30 cellular contexts compared by ENCODE assay signal in genomic region chr7:19872094-19872493, GRCh38.
"Had no signal": no experiment of that assay in that cellular context is flagged by ENCODE, and none has a peak within 500 bp of the region (broad histone marks: within the 10 kb centered on the region; RNA-seq: fewer than 3 reads in every experiment).

No MANE protein-coding gene starts in this region.

- H3K9me3 ChIP-seq: ascending aorta had no signal

- FAIRE-seq: bronchial epithelial cell, TTC549 had no signal

- H3K27ac ChIP-seq: ascending aorta, cardiac muscle cell, VCaP had no signal

- H3K4me1 ChIP-seq: ascending aorta had no signal

- H3K27me3 ChIP-seq: ascending aorta, cardiac muscle cell had no signal

- H3K4me3 ChIP-seq: ascending aorta, cardiac muscle cell had no signal

- H3K36me3 ChIP-seq: ascending aorta, cardiac muscle cell had no signal

- ATAC-seq: activated CD8-positive, alpha-beta T cell treated with anti-CD3 and anti-CD28 coated beads for 36 hours; activated naive CD8-positive, alpha-beta T cell treated with anti-CD3 and anti-CD28 coated beads, Interleukin-2, amount 50 U/mL, for 24 hours; activated T-cell treated with anti-CD3 and anti-CD28 coated beads, Interleukin-2, amount 50 U/mL, for 4 hours; activated T-cell treated with anti-CD3 and anti-CD28 coated beads, Interleukin-2, amount 50 U/mL, for 72 hours; activated T-helper 17 cell treated with anti-CD3 and anti-CD28 coated beads, Interleukin-2, amount 50 U/mL, for 72 hours had no signal

- DNase-seq: activated B cell treated with CpG ODN at 0.5 μM for 24 hours; activated CD4-positive, alpha-beta memory T cell treated with anti-CD3 and anti-CD28 coated beads for 36 hours; activated CD4-positive, alpha-beta T cell treated with anti-CD3 and anti-CD28 coated beads for 4 hours; activated CD4-positive, alpha-beta T cell treated with anti-CD3 and anti-CD28 coated beads, Interleukin-2, amount 10 ng/mL, durations not matched to agents 24 days and 14 days; activated CD4-positive, alpha-beta T cell treated with anti-CD3 and anti-CD28 coated beads, Interleukin-2, amount 50 U/mL, for 1 hour; activated CD4-positive, alpha-beta T cell treated with anti-CD3 and anti-CD28 coated beads, Interleukin-2, amount 50 U/mL, for 4 hours; activated CD4-positive, CD25-positive, alpha-beta regulatory T cell treated with anti-CD3 and anti-CD28 coated beads, Interleukin-2, amount 50 U/mL, for 72 hours; activated CD8-positive, alpha-beta memory T cell treated with anti-CD3 and anti-CD28 coated beads, Interleukin-2, amount 50 U/mL, for 4 hours; activated CD8-positive, alpha-beta T cell treated with anti-CD3 and anti-CD28 coated beads for 36 hours; activated gamma-delta T cell; activated naive CD4-positive, alpha-beta T cell treated with anti-CD3 and anti-CD28 coated beads, Interleukin-2, amount 10 ng/mL, durations not matched to agents 7 days and 5 days; activated naive CD4-positive, alpha-beta T cell treated with Interleukin-2 at 50 U/mL for 16 hours; activated naive CD8-positive, alpha-beta T cell treated with anti-CD3 and anti-CD28 coated beads, Interleukin-2, amount 10 ng/mL, durations not matched to agents 7 days and 5 days; activated naive CD8-positive, alpha-beta T cell treated with anti-CD3 and anti-CD28 coated beads, Interleukin-2, amount 50 U/mL, for 24 hours; activated T-cell treated with anti-CD3 and anti-CD28 coated beads for 4 hours; activated T-cell treated with anti-CD3 and anti-CD28 coated beads, Interleukin-2, amount 50 U/mL, for 1 hour; activated T-cell treated with anti-CD3 and anti-CD28 coated beads, Interleukin-2, amount 50 U/mL, for 4 hours; activated T-cell treated with anti-CD3 and anti-CD28 coated beads, Interleukin-2, amount 50 U/mL, for 72 hours; amygdala; anterior cingulate cortex; caudate nucleus; cerebellar nuclear complex; T-helper 2 cell; T-helper 9 cell had no signal
